In the genomic region with DNA sequence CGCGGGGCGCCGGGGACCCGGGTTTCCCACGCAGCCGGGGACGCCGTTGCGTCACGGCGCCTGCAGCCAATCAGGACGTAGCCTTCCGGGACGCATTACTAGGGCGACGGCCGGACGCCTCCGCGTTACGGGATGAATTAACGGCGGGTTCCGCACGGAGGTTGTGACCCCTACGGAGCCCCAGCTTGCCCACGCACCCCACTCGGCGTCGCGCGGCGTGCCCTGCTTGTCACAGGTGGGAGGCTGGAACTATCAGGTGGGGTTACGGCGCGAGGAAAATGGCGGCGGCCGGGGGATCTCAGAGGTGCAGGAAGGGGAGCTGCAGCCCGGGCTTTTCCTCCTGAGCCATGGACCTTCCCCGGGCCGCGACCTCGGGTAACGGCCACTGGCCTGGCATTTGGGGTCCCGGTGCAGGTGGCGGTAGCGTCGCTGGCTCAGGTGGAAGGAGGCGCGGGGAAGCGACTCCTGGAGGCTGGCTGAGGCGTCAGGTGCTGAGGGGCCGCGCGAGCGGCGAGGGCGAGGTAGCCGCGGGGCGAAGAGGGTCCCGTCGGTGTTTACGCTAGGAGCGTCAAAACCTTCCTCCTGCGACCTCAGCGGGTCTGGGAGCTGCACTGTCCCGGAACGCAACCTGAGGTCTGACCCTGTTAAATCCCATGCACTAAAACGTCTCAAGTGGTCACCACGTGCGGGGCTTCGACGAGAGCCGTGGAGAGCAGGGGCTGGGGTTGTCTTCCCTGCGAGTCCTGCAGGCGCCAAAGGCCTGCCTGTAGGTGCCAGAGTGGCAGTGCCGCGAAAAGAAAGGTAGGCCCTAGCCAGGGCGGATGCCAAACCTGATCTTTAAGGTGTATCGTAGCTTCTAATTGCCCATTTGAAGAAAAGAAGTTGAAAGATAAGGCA, we compare ENCODE assay signal across 8 cellular contexts. TPM values are rescaled to one million over a fixed set of nuclear protein-coding genes. Genes with fewer than 3 reads are reported as not detected.
DNase-seq lines count a peak whose midpoint lies in the region; ATAC-seq lines count a peak whose summit lies in the region.

A gene (plus strand): TSS at position 98 of the 897 bp plus-strand sequence. CDS start 78,345 bp downstream, outside the sequence.

- H3K27me3 ChIP-seq in CD8-positive, alpha-beta memory T cell (ENCODE audit: insufficient read depth, low read length, poor library complexity, severe bottlenecking), result no peaks in the 10 kb centered on the region
- no peaks in the 10 kb centered on the region for H3K27me3 ChIP-seq in NT2/D1 (ENCODE audit: insufficient read depth, insufficient read length)

- no peaks in the 10 kb centered on the region for H3K27me3 Mint-ChIP-seq in CD8-positive, alpha-beta memory T cell

- peak; percentile 81 to 90 (median 88) for DNase-seq in CD8-positive, alpha-beta memory T cell
- DNase-seq in NT2/D1 (ENCODE audit: low read depth, low spot score) (peak; percentile 66), epidermal melanocyte (ENCODE audit: insufficient read length, low spot score) (peak; percentile 63), mucosa of gallbladder (ENCODE audit: low spot score) (peak; percentile 83)
- peak; percentile 72 for DNase-seq in activated CD8-positive, alpha-beta memory T cell treated with anti-CD3 and anti-CD28 coated beads, Interleukin-2, amount 50 U/mL, for 24 hours (ENCODE audit: extremely low read depth)
- peak; percentile 79 for DNase-seq in stimulated activated CD8-positive, alpha-beta memory T cell treated with anti-CD3 and anti-CD28 coated beads, Interleukin-4, amount 100 ng/mL, for 24 hours (ENCODE audit: low read depth)

- H3K4me3 ChIP-seq in CD8-positive, alpha-beta memory T cell (ENCODE audit: low read length), result peak within 1 kb of the TSS; percentile 75
- H3K4me3 ChIP-seq in NT2/D1 (ENCODE audit: insufficient read length, low read depth), result peak within 1 kb of the TSS; percentile 81

- ATAC-seq in GM19351 (IDR thresholded peaks at IDR 0.05; ENCODE audit: unreplicated experiment), result peak; percentile 95
- peak; percentile 95 for ATAC-seq in HG03469 (IDR thresholded peaks at IDR 0.05; ENCODE audit: unreplicated experiment)

- H3K27ac Mint-ChIP-seq in CD8-positive, alpha-beta memory T cell, result peak within 1 kb of the TSS; percentile 96 to 99 (median 98)

- POLR2A ChIA-PET in CD8-positive, alpha-beta memory T cell (lab: Charles Lee), result interaction anchor here (0.9 to 2.1 kb wide), 9 partner anchors 57 to 301 kb away, joined by 3 to 15 read pairs (median 4); a partner anchor contains a TSS

- peaks cover 21% of the 10 kb centered on the region for H3K4me1 ChIP-seq in CD8-positive, alpha-beta memory T cell (ENCODE audit: insufficient read depth, low read length)
- H3K4me1 ChIP-seq in NT2/D1 (ENCODE audit: insufficient read depth, insufficient read length), result no peaks in the 10 kb centered on the region

- peak within 1 kb of the TSS; percentile 91 to 98 (median 96) for H3K4me3 Mint-ChIP-seq in CD8-positive, alpha-beta memory T cell

- H3K9me3 Mint-ChIP-seq in CD8-positive, alpha-beta memory T cell, result no peaks in the 10 kb centered on the region

- H3K36me3 ChIP-seq in CD8-positive, alpha-beta memory T cell (ENCODE audit: insufficient read depth, low read length), result no peaks in the 10 kb centered on the region
- peaks cover 5% of the 10 kb centered on the region for H3K36me3 ChIP-seq in NT2/D1 (ENCODE audit: insufficient read depth, insufficient read length, low read length)

- H3K9me3 ChIP-seq in CD8-positive, alpha-beta memory T cell (ENCODE audit: low read length), result no peaks in the 10 kb centered on the region
- H3K9me3 ChIP-seq in NT2/D1 (ENCODE audit: insufficient read depth, low read length), result no peaks in the 10 kb centered on the region; the same call in 1 of the 2 replicates

- CTCF ChIA-PET in CD8-positive, alpha-beta memory T cell (lab: Charles Lee), result interaction anchor here (0.5 to 3.1 kb wide), 13 partner anchors 11 to 264 kb away, joined by 3 to 19 read pairs (median 3); a partner anchor contains a TSS

- peak within 1 kb of the TSS; percentile 65 for H3K9ac ChIP-seq in NT2/D1 (ENCODE audit: insufficient read length, low read depth)

- peaks cover 0 to 9% (median 5%) of the 10 kb centered on the region in 3 donors for H3K36me3 Mint-ChIP-seq in CD8-positive, alpha-beta memory T cell

- peak within 1 kb of the TSS; percentile 84 for H3K27ac ChIP-seq in CD8-positive, alpha-beta memory T cell (ENCODE audit: low read depth, low read length)

- H3K4me1 Mint-ChIP-seq in CD8-positive, alpha-beta memory T cell, result peaks cover 34 to 47% (median 43%) of the 10 kb centered on the region in 3 donors

RNA-seq across cellular contexts. Expression of the gene that starts here (rescaled TPM):
- total RNA-seq in CD8-positive, alpha-beta memory T cell, result 10 to 100 TPM; 29.9 to 31.0 TPM
- polyA plus RNA-seq in CD8-positive, alpha-beta memory T cell, result 18.0 TPM
- total RNA-seq in mucosa of gallbladder, result 40.7 TPM

Comparison
In these comparisons a context has a peak if more than half of its experiments do, and no peak if none do; other contexts are left out.
1. Peak in every context shown above with its lines: DNase-seq, ATAC-seq, H3K4me3 ChIP-seq and H3K27ac ChIP-seq.